8 cellular contexts compared by ENCODE assay signal in the genomic region with DNA sequence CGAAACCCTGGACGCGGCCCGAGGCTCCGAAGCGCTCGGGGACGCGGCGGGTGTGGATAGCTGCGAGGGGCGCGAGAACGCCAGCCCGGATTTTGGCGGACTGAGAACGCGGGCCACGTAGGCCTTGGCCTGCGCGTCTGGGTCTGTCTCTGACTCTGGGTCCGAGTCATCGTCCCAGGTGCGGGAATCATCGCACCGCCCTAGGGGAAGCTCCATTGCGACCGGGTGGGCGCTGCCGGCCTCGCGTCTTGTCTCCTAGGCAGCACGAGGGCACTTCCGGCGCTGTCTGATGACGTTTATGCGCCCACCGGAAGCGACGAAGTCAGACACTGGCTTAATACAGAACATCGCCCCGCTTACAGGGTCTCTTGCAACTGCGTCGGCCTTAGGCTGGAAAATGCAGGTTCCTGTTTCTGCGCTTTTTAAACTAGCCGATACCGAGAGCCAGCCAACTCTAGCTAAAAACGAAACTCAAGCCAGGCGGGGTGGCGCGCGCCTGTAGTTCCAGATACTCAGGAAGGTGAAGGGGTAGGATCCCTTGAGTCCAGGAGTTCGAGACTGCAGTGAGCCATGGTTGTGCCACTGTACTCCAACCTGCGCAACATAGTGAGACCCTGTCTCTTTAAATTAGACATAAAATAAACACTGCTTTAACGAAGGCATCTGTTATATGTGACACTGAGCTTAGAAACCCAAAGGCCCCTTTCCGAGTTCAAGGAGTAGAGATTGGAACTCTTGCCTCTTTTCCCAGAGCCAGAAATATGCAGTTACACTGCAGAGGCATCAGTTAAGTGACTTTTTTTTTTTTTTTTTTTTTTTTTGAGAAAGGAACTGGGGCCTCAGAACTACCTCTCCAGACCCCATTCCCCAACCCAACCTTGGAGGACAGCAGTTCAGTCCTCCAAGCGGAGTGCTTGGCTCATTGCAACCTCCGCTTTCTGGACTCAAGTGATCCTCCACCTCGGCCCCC. TPM values are rescaled to one million over a fixed set of nuclear protein-coding genes. Genes with fewer than 3 reads are reported as not detected.
DNase-seq lines count a peak whose midpoint lies in the region; ATAC-seq and TF ChIP-seq lines count a peak whose summit lies in the region.

A gene (minus strand): TSS at position 266 of the 970 bp plus-strand sequence. CDS start 50 bp downstream, at position 216.

- H3K4me3 ChIP-seq in mucosa of descending colon, result peak within 1 kb of the TSS; percentile 65

- peak within 1 kb of the TSS; percentile 46 for H3K27ac ChIP-seq in epithelial cell of prostate

- no peak for TF ChIP-seq RAD21 in Ishikawa (IDR thresholded peaks at IDR 0.05; ENCODE audit: low read depth)

- intact Hi-C loops in mucosa of descending colon (cut with DNase I, micrococcal nuclease), result no loop called here

- DNase-seq in COR-L47 (lab: John Stamatoyannopoulos, UW), result peak; percentile 92
- DNase-seq in OCI-M1 (lab: John Stamatoyannopoulos, UW), result peak; percentile 96
- peak; percentile 99 for DNase-seq in activated T-cell treated with anti-CD3 and anti-CD28 coated beads for 4 hours
- DNase-seq in epithelial cell of prostate (ENCODE audit: low read depth, low spot score), result peak; percentile 69
- DNase-seq in mucosa of descending colon, result peak; percentile 96 to 99 (median 97)
- peak; percentile 90 to 98 for DNase-seq in stimulated activated CD8-positive, alpha-beta memory T cell treated with anti-CD3 and anti-CD28 coated beads, Interleukin-2, amount 100 ng/mL, for 48 hours (ENCODE audit: low read depth in 2 of 2)

- no peaks in the 10 kb centered on the region for H3K9me3 ChIP-seq in mucosa of descending colon

- peaks cover 12% of the 10 kb centered on the region for H3K4me1 ChIP-seq in mucosa of descending colon (ENCODE audit: low read depth)

- TF ChIP-seq CTCF in mucosa of descending colon (IDR thresholded peaks at IDR 0.05), result no peak

- H3K36me3 ChIP-seq in mucosa of descending colon (ENCODE audit: low read depth), result no peaks in the 10 kb centered on the region

- ATAC-seq in GM21447 (IDR thresholded peaks at IDR 0.05; ENCODE audit: unreplicated experiment) (peak; percentile 68), mucosa of descending colon (peak; percentile 97)

- no peak for TF ChIP-seq EP300 in Ishikawa (IDR thresholded peaks at IDR 0.05; ENCODE audit: borderline replicate concordance)

TF ChIP-seq in Ishikawa, 13 proteins besides CTCF, POLR2A, EP300 and RAD21:
- TF ChIP-seq, protein P1, sequence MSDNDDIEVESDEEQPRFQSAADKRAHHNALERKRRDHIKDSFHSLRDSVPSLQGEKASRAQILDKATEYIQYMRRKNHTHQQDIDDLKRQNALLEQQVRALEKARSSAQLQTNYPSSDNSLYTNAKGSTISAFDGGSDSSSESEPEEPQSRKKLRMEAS (IDR thresholded peaks at IDR 0.05), result peak; percentile 78
- TF ChIP-seq YY1 (IDR thresholded peaks at IDR 0.05; ENCODE audit: low read depth) (peak; percentile 47; the same call in 1 of the 2 replicates), TAF1 (IDR thresholded peaks at IDR 0.05; ENCODE audit: low read depth) (peak; percentile 62; the same call in 1 of the 2 replicates), NFIC (IDR thresholded peaks at IDR 0.05) (peak; percentile 23; the same call in 1 of the 2 replicates), EGR1 (IDR thresholded peaks at IDR 0.05) (peak; percentile 15; the same call in 1 of the 2 replicates), TCF12 (IDR thresholded peaks at IDR 0.05; ENCODE audit: low read depth) (0 out of 2 replicates have a peak, but pooled peaks have one; percentile 8), CEBPB (IDR thresholded peaks at IDR 0.05) (no peak), CREB1 (IDR thresholded peaks at IDR 0.05; ENCODE audit: low read depth) (peak; percentile 95)
- TF ChIP-seq, protein P2, sequence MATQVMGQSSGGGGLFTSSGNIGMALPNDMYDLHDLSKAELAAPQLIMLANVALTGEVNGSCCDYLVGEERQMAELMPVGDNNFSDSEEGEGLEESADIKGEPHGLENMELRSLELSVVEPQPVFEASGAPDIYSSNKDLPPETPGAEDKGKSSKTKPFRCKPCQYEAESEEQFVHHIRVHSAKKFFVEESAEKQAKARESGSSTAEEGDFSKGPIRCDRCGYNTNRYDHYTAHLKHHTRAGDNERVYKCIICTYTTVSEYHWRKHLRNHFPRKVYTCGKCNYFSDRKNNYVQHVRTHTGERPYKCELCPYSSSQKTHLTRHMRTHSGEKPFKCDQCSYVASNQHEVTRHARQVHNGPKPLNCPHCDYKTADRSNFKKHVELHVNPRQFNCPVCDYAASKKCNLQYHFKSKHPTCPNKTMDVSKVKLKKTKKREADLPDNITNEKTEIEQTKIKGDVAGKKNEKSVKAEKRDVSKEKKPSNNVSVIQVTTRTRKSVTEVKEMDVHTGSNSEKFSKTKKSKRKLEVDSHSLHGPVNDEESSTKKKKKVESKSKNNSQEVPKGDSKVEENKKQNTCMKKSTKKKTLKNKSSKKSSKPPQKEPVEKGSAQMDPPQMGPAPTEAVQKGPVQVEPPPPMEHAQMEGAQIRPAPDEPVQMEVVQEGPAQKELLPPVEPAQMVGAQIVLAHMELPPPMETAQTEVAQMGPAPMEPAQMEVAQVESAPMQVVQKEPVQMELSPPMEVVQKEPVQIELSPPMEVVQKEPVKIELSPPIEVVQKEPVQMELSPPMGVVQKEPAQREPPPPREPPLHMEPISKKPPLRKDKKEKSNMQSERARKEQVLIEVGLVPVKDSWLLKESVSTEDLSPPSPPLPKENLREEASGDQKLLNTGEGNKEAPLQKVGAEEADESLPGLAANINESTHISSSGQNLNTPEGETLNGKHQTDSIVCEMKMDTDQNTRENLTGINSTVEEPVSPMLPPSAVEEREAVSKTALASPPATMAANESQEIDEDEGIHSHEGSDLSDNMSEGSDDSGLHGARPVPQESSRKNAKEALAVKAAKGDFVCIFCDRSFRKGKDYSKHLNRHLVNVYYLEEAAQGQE (IDR thresholded peaks at IDR 0.05; ENCODE audit: low read depth), result no peak

RNA-seq across cellular contexts. Expression of the gene that starts here (rescaled TPM):
- total RNA-seq in mucosa of descending colon, result 1 to 10 TPM; 6.0 to 8.9 (median 7.8) TPM

Comparison
In these comparisons a context has a peak if more than half of its experiments do, and no peak if none do; other contexts are left out.
1. Peak in every context shown above with its lines: DNase-seq, ATAC-seq, H3K4me3 ChIP-seq and H3K27ac ChIP-seq.